In genomic region chr11:83023410-83023809, GRCh38 we compare ENCODE assay signal across 22 cellular contexts. TPM values are rescaled to one million over a fixed set of nuclear protein-coding genes. Genes with fewer than 3 reads are reported as not detected.
DNase-seq lines count a peak whose midpoint lies in the region; ATAC-seq and TF ChIP-seq lines count a peak whose summit lies in the region.
"Had no signal": no experiment of that assay in that cellular context is flagged by ENCODE, and none has a peak within 500 bp of the region (broad histone marks: within the 10 kb centered on the region; RNA-seq: fewer than 3 reads in every experiment).

No MANE protein-coding gene starts in this region.

- peak overlapping the region; percentile 34 for H3K27ac Mint-ChIP-seq in chondrocyte (ENCODE audit: unreplicated experiment)
- no peak overlapping the region for H3K27ac Mint-ChIP-seq in T-helper 17 cell
- H3K27ac Mint-ChIP-seq: activated CD4-positive, alpha-beta T cell treated with anti-CD3 and anti-CD28 coated beads for 36 hours; activated naive CD4-positive, alpha-beta T cell treated with anti-CD3 and anti-CD28 coated beads for 36 hours; immature natural killer cell; neural progenitor cell had no signal

- ATAC-seq in GM18909 (IDR thresholded peaks at IDR 0.05; ENCODE audit: poor library complexity, unreplicated experiment) = peak; percentile 51
- ATAC-seq in HG03432 (IDR thresholded peaks at IDR 0.05; ENCODE audit: unreplicated experiment) = peak; percentile 42
- no peak for ATAC-seq in T-helper 17 cell
- no peak for ATAC-seq in HG03175 (IDR thresholded peaks at IDR 0.05; ENCODE audit: unreplicated experiment)
- ATAC-seq: activated CD4-positive, alpha-beta T cell treated with anti-CD3 and anti-CD28 coated beads for 36 hours had no signal

- H3K27me3 Mint-ChIP-seq in chondrocyte (ENCODE audit: low read depth) (no peaks in the 10 kb centered on the region), T-helper 17 cell (no peaks in the 10 kb centered on the region)
- H3K27me3 Mint-ChIP-seq: activated CD4-positive, alpha-beta T cell treated with anti-CD3 and anti-CD28 coated beads for 36 hours had no signal

- H3K9me3 ChIP-seq in T-helper 17 cell (ENCODE audit: control insufficient read depth, low read length, poor library complexity, severe bottlenecking) = no peaks in the 10 kb centered on the region
- H3K9me3 ChIP-seq: testis, vagina had no signal

- H3K9me3 Mint-ChIP-seq in chondrocyte (ENCODE audit: low read depth) = peaks cover 4% of the 10 kb centered on the region
- H3K9me3 Mint-ChIP-seq: activated naive CD4-positive, alpha-beta T cell treated with anti-CD3 and anti-CD28 coated beads for 36 hours; H9 had no signal

- peak overlapping the region; percentile 85 for H3K27ac ChIP-seq in substantia nigra (ENCODE audit: low read depth, low read length, poor library complexity, severe bottlenecking)
- H3K27ac ChIP-seq: neural progenitor cell, PC-9, testis, vagina had no signal

- TF ChIP-seq CTCF in chondrocyte (IDR thresholded peaks at IDR 0.05) = no peak

- peaks cover 63% of the 10 kb centered on the region for H3K4me1 Mint-ChIP-seq in chondrocyte (ENCODE audit: low read depth)
- H3K4me1 Mint-ChIP-seq in T-helper 17 cell = peaks cover 28% of the 10 kb centered on the region

- H3K36me3 Mint-ChIP-seq in chondrocyte (ENCODE audit: low read depth) = peaks cover 4% of the 10 kb centered on the region
- H3K36me3 Mint-ChIP-seq in T-helper 17 cell (ENCODE audit: low read depth) = no peaks in the 10 kb centered on the region
- H3K36me3 Mint-ChIP-seq: neural progenitor cell had no signal

- H3K4me3 Mint-ChIP-seq in chondrocyte (ENCODE audit: unreplicated experiment) (no peak overlapping the region), T-helper 17 cell (no peak overlapping the region)
- H3K4me3 Mint-ChIP-seq: activated CD4-positive, alpha-beta T cell treated with anti-CD3 and anti-CD28 coated beads for 36 hours; activated naive CD4-positive, alpha-beta T cell treated with anti-CD3 and anti-CD28 coated beads for 36 hours; H9; immature natural killer cell; neural progenitor cell had no signal

- DNase-seq in chondrocyte (ENCODE audit: low spot score) = no peak
- no peak for DNase-seq in substantia nigra (lab: John Stamatoyannopoulos, UW)
- no peak for DNase-seq in T-helper 17 cell
- DNase-seq in NCI-H1436 (lab: John Stamatoyannopoulos, UW) = no peak
- DNase-seq: activated CD4-positive, alpha-beta T cell treated with anti-CD3 and anti-CD28 coated beads for 36 hours; activated naive CD4-positive, alpha-beta T cell treated with anti-CD3 and anti-CD28 coated beads for 36 hours; activated T-cell treated with anti-CD3 and anti-CD28 coated beads, Interleukin-2, amount 50 U/mL, for 48 hours; aorta; H9; immature natural killer cell; Kasumi-1; NCI-H2029; NCI-H345; PC-9; SHP77; stimulated activated CD8-positive, alpha-beta memory T cell treated with anti-CD3 and anti-CD28 coated beads, Interleukin-4, amount 100 ng/mL, for 48 hours; testis had no signal

RNA-seq across cellular contexts. Expression of gene RAB30, which starts 48.3 kb away (rescaled TPM):
- 52.6 to 55.2 TPM (median 54.0 TPM) in 3 replicates for total RNA-seq in chondrocyte
- total RNA-seq in T-helper 17 cell = 10 to 100 TPM; 33.9 to 47.7 TPM

Comparison
In these comparisons a context has a peak if more than half of its experiments do, and no peak if none do; other contexts are left out.
1. ATAC-seq: peak in GM18909 (single experiment) and HG03432 (single experiment); none in T-helper 17 cell (single experiment) and HG03175 (single experiment).